ENCODE assay signal across 19 cellular contexts in the genomic region with DNA sequence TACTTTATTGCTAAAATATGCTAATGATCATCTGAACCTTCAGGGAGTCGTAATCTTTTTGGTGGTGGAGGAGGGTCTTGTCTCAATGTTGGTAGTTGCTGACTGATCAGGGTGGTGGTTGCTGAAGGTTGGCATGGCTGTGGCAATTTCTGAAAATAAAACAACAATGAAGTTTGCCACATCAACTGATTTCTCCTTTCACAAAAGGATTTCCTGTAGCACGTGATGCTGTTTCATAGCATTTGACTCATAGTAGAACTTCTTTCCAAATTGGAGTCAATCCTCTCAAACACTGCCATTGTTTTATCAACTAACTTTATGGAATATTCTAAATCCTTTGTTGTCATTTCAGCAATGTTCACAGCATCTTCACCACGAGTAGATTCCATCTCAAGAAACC. TPM values are rescaled to one million over a fixed set of nuclear protein-coding genes. Genes with fewer than 3 reads are reported as not detected.
DNase-seq lines count a peak whose midpoint lies in the region; ATAC-seq and TF ChIP-seq lines count a peak whose summit lies in the region.
"Had no signal": no experiment of that assay in that cellular context is flagged by ENCODE, and none has a peak within 500 bp of the region (broad histone marks: within the 10 kb centered on the region; RNA-seq: fewer than 3 reads in every experiment).

No MANE protein-coding gene starts in this region.

- no peak for ATAC-seq in HG03139 (IDR thresholded peaks at IDR 0.05; ENCODE audit: unreplicated experiment)

- DNase-seq in HT1080 (ENCODE audit: low read depth) (peak; percentile 42), cardiac fibroblast (ENCODE audit: low read depth in 2 of 2) (peak; percentile 9 to 51), fibroblast of pulmonary artery (ENCODE audit: low read depth) (peak; percentile 51), NCI-H1436 (lab: John Stamatoyannopoulos, UW) (no peak), mesenteric fat pad (ENCODE audit: low spot score) (no peak)
- DNase-seq in activated CD4-positive, CD25-positive, alpha-beta regulatory T cell treated with anti-CD3 and anti-CD28 coated beads, Interleukin-2, amount 50 U/mL, for 72 hours = no peak
- DNase-seq: DMS79, H7, HFFc6, IMR-90, Karpas-422, NCI-H1105 treated with DMSO at 0.1 percent for 48 hours, NCI-H1694 treated with DMSO at 0.1 percent for 48 hours, NCI-H2107, NCI-H2227 treated with DMSO at 0.1 percent for 48 hours, NCI-H524, SJCRH30 had no signal

- no peak for TF ChIP-seq CTCF in cardiac fibroblast (IDR thresholded peaks at IDR 0.05; ENCODE audit: low read depth, low read length)
- no peak for TF ChIP-seq CTCF in fibroblast of pulmonary artery (IDR thresholded peaks at IDR 0.05; ENCODE audit: low read length, missing control alignments)

- H3K4me3 ChIP-seq in cardiac fibroblast (replicated peaks in 1 of 2; ENCODE audit: low read depth in 2 of 2, low read length in 2 of 2) (no peak overlapping the region), fibroblast of pulmonary artery (replicated peaks; ENCODE audit: low read depth, low read length) (no peak overlapping the region)
- H3K4me3 ChIP-seq: SJCRH30 had no signal

RNA-seq across cellular contexts. Expression of a gene that starts 19.3 kb away (rescaled TPM):
- total RNA-seq in HT1080 (2014; rRNA removed; shearing (Covaris generic)) = not detected in 2 replicates
- polyA plus RNA-seq in HT1080 (2015; cell fraction: cytosol; rRNA removed) = 0.21 and 0.25 TPM in 2 replicates
- polyA plus RNA-seq in HT1080 (2015; cell fraction: nucleus; rRNA removed) = 0.07 TPM in 1 of 2 replicates, not detected in the other
- total RNA-seq in mesenteric fat pad = 3.7 TPM
- total RNA-seq: HT-29 had no signal

Comparison
In these comparisons a context has a peak if more than half of its experiments do, and no peak if none do; other contexts are left out.
1. DNase-seq: peak in HT1080 (single experiment), cardiac fibroblast (2 of 2) and fibroblast of pulmonary artery (single experiment); none in NCI-H1436 (single experiment), mesenteric fat pad (single experiment) and activated CD4-positive, CD25-positive, alpha-beta regulatory T cell treated with anti-CD3 and anti-CD28 coated beads, Interleukin-2, amount 50 U/mL, for 72 hours (single experiment).